ENCODE assay signal across 4 cellular contexts in genomic region chr19:43285626-43286025, GRCh38. TPM values are rescaled to one million over a fixed set of nuclear protein-coding genes. Genes with fewer than 3 reads are reported as not detected.
"Had no signal": no experiment of that assay in that cellular context is flagged by ENCODE, and none has a peak within 500 bp of the region (broad histone marks: within the 10 kb centered on the region; RNA-seq: fewer than 3 reads in every experiment).

No MANE protein-coding gene starts in this region.

RNA-seq across cellular contexts. Expression of gene PSG9, which starts 16.3 kb away (rescaled TPM):
- total RNA-seq: GM23338, H1, H7, H9 had no signal
- polyA plus RNA-seq: GM23338, H1 had no signal
